ENCODE assay signal across 1 cellular context in the genomic region with DNA sequence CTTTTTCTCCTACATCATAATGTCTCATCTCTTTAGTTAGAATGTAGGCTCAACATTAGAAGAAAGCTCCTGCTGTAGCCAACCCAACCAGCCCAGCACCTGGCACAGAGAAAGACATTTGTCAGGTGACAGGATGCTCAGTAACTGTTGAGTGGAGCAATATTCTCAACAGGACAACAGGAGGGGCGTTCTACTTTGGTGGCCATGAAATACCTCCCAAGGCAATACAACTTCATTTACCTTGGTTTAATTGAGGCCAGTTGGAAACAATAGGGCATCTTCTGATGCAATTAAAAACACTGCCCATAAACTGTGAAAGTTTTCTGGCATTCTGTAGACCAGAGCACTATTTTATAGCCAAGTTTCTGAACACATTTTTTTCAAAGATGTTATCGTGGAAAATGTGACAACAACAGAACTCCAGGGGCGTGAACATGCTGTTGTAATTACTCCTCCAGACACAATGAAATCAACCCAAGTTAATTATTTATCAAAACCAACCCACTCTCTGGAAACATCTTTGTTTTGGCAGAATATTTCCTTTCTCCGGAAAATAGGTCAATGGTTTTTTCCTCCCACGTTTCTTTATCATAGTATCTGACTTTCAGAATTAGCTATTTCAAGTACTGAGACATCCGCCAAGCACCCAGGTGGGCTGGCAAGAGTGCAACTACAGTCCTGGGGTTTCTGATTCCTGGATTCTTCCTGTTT.
TF ChIP-seq lines count a peak whose summit lies in the region.

No MANE protein-coding gene starts in this region.

TF ChIP-seq in HEK293T, 16 proteins besides CTCF, POLR2A, EP300 and RAD21:
- TF ChIP-seq L3MBTL2 (conservative IDR thresholded peaks at IDR 0.05) (no peak), ELF4 (IDR thresholded peaks at IDR 0.05) (no peak), SP1 (IDR thresholded peaks at IDR 0.05) (no peak), FOXA1 (IDR thresholded peaks at IDR 0.05) (no peak), ARNT (IDR thresholded peaks at IDR 0.05) (no peak), SUZ12 (IDR thresholded peaks at IDR 0.05) (no peak), LEF1 (IDR thresholded peaks at IDR 0.05; ENCODE audit: borderline replicate concordance) (no peak), BHLHE40 (IDR thresholded peaks at IDR 0.05; ENCODE audit: borderline replicate concordance) (no peak), FOXK2 (IDR thresholded peaks at IDR 0.05) (no peak)
- TF ChIP-seq, protein P1, sequence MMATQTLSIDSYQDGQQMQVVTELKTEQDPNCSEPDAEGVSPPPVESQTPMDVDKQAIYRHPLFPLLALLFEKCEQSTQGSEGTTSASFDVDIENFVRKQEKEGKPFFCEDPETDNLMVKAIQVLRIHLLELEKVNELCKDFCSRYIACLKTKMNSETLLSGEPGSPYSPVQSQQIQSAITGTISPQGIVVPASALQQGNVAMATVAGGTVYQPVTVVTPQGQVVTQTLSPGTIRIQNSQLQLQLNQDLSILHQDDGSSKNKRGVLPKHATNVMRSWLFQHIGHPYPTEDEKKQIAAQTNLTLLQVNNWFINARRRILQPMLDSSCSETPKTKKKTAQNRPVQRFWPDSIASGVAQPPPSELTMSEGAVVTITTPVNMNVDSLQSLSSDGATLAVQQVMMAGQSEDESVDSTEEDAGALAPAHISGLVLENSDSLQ (IDR thresholded peaks at IDR 0.05) = no peak
